1 cellular context compared by ENCODE assay signal in the genomic region with DNA sequence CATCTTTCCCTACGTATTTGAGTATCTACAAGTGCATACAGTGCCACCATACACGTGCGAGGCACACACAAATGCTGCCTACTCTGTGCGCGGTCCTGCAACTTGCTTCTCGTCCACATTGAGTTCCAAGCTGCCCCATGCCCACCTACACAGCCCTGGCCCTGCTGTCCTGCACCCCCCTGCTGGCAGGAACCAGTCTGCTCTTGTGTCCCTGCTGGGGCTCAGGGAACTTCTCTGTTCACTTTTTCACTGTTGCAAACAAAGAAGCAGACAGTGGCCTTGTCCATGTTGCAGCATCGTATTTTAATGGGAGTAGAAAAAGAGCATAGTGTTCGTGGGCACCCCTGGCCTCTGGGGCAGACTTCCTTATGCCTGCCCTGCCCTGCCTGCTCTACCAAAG.
TF ChIP-seq lines count a peak whose summit lies in the region.

No MANE protein-coding gene starts in this region.

TF ChIP-seq in K562, 482 proteins besides CTCF, POLR2A, EP300 and RAD21:
- TF ChIP-seq IRF2 (CRISPR knock-in tag; IDR thresholded peaks at IDR 0.05) (no peak), NELFE (IDR thresholded peaks at IDR 0.05; ENCODE audit: insufficient read depth, insufficient read length) (no peak), SMARCC2 (IDR thresholded peaks at IDR 0.05; ENCODE audit: low read depth) (no peak), ARHGAP35 (IDR thresholded peaks at IDR 0.05; ENCODE audit: partially characterized antibody) (no peak), ETV6 (IDR thresholded peaks at IDR 0.05; ENCODE audit: borderline replicate concordance in 1 of 2, low read depth in 2 of 2, low read length in 1 of 2) (no peak), ETV6 (CRISPR knock-in tag; IDR thresholded peaks at IDR 0.05; ENCODE audit: borderline replicate concordance) (no peak), NCOA2 (IDR thresholded peaks at IDR 0.05; ENCODE audit: partially characterized antibody in 2 of 2) (no peak), SIX5 (IDR thresholded peaks at IDR 0.05; ENCODE audit: borderline replicate concordance in 1 of 2, insufficient read depth in 1 of 2, low read depth in 1 of 2, low read length in 2 of 2) (no peak), NONO (IDR thresholded peaks at IDR 0.05; ENCODE audit: low read depth in 2 of 2, low read length in 1 of 2) (no peak)
- TF ChIP-seq, protein P1, sequence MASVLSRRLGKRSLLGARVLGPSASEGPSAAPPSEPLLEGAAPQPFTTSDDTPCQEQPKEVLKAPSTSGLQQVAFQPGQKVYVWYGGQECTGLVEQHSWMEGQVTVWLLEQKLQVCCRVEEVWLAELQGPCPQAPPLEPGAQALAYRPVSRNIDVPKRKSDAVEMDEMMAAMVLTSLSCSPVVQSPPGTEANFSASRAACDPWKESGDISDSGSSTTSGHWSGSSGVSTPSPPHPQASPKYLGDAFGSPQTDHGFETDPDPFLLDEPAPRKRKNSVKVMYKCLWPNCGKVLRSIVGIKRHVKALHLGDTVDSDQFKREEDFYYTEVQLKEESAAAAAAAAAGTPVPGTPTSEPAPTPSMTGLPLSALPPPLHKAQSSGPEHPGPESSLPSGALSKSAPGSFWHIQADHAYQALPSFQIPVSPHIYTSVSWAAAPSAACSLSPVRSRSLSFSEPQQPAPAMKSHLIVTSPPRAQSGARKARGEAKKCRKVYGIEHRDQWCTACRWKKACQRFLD (CRISPR knock-in tag; IDR thresholded peaks at IDR 0.05) = no peak
